Comparison of ENCODE assay signal across 7 cellular contexts in the genomic region with DNA sequence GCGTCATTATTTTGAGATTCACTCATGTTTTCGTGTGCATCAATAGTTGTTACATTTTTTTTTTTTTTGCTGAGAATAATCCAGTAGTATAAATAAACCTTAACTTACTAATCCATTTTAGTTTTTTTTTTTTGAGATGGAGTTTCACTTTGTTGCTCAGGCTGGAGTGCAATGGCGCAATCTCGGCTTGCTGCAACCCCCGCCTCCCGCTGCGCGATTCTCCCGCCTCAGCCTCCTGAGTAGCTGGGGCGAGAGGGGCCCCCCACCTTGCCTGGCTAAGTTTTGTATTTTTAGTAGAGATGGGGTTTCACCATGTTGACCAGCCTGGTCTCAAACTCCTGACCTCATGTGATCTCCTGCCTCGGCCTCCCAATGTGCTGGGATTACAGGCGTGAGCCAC.
"Had no signal": no experiment of that assay in that cellular context is flagged by ENCODE, and none has a peak within 500 bp of the region (broad histone marks: within the 10 kb centered on the region; RNA-seq: fewer than 3 reads in every experiment).

No MANE protein-coding gene starts in this region.

- H3K27ac ChIP-seq: HL-60, KMS-11 had no signal

- H3K9ac ChIP-seq: KMS-11 had no signal

- H3K4me2 ChIP-seq: KMS-11 had no signal

- DNase-seq: IMR-90, KBM-7, KG1 had no signal

- ATAC-seq: HepG2 had no signal

- FAIRE-seq: HepG2, HTR-8/SVneo had no signal
